Comparison of ENCODE assay signal across 26 cellular contexts in the genomic region with DNA sequence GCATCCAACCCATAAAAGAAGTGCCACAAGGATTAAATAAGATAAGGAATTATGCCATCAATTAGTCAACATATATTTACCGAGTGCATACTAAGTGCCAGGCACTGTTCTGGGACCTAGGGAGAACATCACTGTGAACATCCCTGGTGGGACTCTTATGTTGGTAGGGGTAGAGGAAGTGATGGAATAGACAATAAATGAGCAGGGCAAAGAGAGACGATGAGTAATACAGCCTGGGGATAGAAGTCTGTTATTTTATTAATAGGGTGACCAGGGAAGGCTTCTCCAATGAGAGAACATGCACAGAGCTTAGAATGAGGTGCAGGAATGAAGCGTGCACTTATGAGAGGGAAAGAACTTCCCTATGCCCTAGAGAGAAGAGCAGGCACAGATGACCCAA.
"Had no signal": no experiment of that assay in that cellular context is flagged by ENCODE, and none has a peak within 500 bp of the region (broad histone marks: within the 10 kb centered on the region; RNA-seq: fewer than 3 reads in every experiment).

No MANE protein-coding gene starts in this region.

- H3K27ac ChIP-seq: hepatocyte, neutrophil, prostate gland, thyroid gland, upper lobe of right lung had no signal

- H3K36me3 ChIP-seq: left ventricle myocardium inferior, neutrophil, ovary, prostate gland, right atrium auricular region, thyroid gland, upper lobe of right lung had no signal

- ATAC-seq: activated T-cell treated with anti-CD3 and anti-CD28 coated beads, Interleukin-2, amount 50 U/mL, for 72 hours; natural killer cell; T-helper 17 cell; upper lobe of right lung had no signal

- H3K9me3 ChIP-seq: left ventricle myocardium inferior, neutrophil, ovary, prostate gland, right atrium auricular region, thyroid gland, upper lobe of right lung had no signal

- H3K4me3 ChIP-seq: hepatocyte, left ventricle myocardium inferior, ovary, prostate gland, right atrium auricular region, thyroid gland, upper lobe of right lung had no signal

- H3K4me1 ChIP-seq: prostate gland had no signal

- H3K27me3 ChIP-seq: hepatocyte, neutrophil, ovary, right atrium auricular region, thyroid gland, upper lobe of right lung had no signal

- H3K79me2 ChIP-seq: hepatocyte had no signal

- DNase-seq: activated CD4-positive, alpha-beta memory T cell treated with anti-CD3 and anti-CD28 coated beads for 36 hours; activated CD4-positive, alpha-beta T cell treated with anti-CD3 and anti-CD28 coated beads for 4 hours; activated CD4-positive, CD25-positive, alpha-beta regulatory T cell; activated effector memory CD4-positive, alpha-beta T cell treated with Interleukin-2 at 50 U/mL for 16 hours; activated naive CD4-positive, alpha-beta T cell treated with anti-CD3 and anti-CD28 coated beads for 36 hours; activated naive CD8-positive, alpha-beta T cell treated with anti-CD3 and anti-CD28 coated beads, Interleukin-2, amount 10 ng/mL, durations not matched to agents 7 days and 5 days; activated T-cell treated with anti-CD3 and anti-CD28 coated beads, Interleukin-2, amount 50 U/mL, for 72 hours; amniotic stem cell; cerebellar nuclear complex; cortex of kidney; immature natural killer cell; kidney glomerular epithelial cell; left ventricle myocardium inferior; midbrain; natural killer cell; ovary; stimulated activated CD4-positive, alpha-beta T cell treated with anti-CD3 and anti-CD28 coated beads, Interleukin-12 subunit alpha, Interleukin-12 subunit beta, amount 100 ng/mL, for 4 hours; stimulated activated CD4-positive, alpha-beta T cell treated with anti-CD3 and anti-CD28 coated beads, Interleukin-4, amount 100 ng/mL, for 4 hours; substantia nigra; T-helper 17 cell; thyroid gland; upper lobe of right lung had no signal

- H2AFZ ChIP-seq: hepatocyte had no signal

- H3K4me2 ChIP-seq: hepatocyte had no signal
